1 cellular context compared by ENCODE assay signal in the genomic region with DNA sequence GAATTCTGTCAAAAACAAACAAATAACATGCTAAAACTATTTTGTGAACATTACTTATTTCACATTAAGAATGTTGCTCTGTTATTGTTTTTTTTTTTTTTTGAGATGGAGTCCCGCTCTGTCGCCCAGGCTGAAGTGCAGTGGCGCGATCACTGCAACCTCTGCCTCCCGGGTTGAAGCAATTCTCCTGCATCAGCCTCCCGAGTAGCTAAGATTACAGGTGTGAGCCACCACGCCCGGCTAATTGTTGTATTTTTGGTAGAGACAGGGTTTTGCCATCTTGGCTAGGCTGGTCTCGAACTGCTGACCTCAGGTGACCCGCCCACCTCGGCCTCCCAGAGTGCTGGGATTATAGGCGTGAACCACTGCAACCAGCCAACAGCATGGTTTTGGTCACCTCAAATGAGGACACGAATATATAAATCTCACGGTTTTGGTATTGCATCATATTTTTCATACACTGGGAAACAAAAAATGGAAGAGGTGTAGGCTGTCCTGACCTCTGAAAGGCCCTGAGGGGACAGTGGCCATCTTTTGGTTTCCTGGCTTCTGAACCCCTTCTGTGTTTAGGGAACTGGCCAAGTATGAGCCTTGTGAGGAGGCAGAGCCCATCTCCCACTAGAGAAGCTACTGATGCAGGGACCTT.
TF ChIP-seq lines count a peak whose summit lies in the region.

No MANE protein-coding gene starts in this region.

TF ChIP-seq in HepG2, 621 proteins besides CTCF, POLR2A, EP300 and RAD21:
- TF ChIP-seq CEBPG (CRISPR knock-in tag; IDR thresholded peaks at IDR 0.05) (0 out of 2 replicates have a peak, but pooled peaks have one; percentile 16), ZNF572 (CRISPR knock-in tag; IDR thresholded peaks at IDR 0.05) (no peak), ERF (CRISPR knock-in tag; IDR thresholded peaks at IDR 0.05) (0 out of 2 replicates have a peak, but pooled peaks have one; percentile 5), MYPOP (CRISPR knock-in tag; IDR thresholded peaks at IDR 0.05) (no peak), CEBPB (IDR thresholded peaks at IDR 0.05; ENCODE audit: borderline replicate concordance, low read depth, low read length) (peak; percentile 60; the same call in 1 of the 2 replicates), ZNF713 (CRISPR knock-in tag; IDR thresholded peaks at IDR 0.05) (no peak), ATF7 (IDR thresholded peaks at IDR 0.05) (0 out of 2 replicates have a peak, but pooled peaks have one; percentile 49), ATF7 (CRISPR knock-in tag; IDR thresholded peaks at IDR 0.05) (no peak), ZNF460 (CRISPR knock-in tag; IDR thresholded peaks at IDR 0.05; ENCODE audit: borderline replicate concordance) (peak; percentile 81)
- TF ChIP-seq, protein P1, sequence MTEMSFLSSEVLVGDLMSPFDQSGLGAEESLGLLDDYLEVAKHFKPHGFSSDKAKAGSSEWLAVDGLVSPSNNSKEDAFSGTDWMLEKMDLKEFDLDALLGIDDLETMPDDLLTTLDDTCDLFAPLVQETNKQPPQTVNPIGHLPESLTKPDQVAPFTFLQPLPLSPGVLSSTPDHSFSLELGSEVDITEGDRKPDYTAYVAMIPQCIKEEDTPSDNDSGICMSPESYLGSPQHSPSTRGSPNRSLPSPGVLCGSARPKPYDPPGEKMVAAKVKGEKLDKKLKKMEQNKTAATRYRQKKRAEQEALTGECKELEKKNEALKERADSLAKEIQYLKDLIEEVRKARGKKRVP (CRISPR knock-in tag; IDR thresholded peaks at IDR 0.05): peak in 1 of 2 experiments; percentile 43; a peak in 2 of 4 replicates
- TF ChIP-seq, protein P2, sequence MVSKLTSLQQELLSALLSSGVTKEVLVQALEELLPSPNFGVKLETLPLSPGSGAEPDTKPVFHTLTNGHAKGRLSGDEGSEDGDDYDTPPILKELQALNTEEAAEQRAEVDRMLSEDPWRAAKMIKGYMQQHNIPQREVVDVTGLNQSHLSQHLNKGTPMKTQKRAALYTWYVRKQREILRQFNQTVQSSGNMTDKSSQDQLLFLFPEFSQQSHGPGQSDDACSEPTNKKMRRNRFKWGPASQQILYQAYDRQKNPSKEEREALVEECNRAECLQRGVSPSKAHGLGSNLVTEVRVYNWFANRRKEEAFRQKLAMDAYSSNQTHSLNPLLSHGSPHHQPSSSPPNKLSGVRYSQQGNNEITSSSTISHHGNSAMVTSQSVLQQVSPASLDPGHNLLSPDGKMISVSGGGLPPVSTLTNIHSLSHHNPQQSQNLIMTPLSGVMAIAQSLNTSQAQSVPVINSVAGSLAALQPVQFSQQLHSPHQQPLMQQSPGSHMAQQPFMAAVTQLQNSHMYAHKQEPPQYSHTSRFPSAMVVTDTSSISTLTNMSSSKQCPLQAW (CRISPR knock-in tag; IDR thresholded peaks at IDR 0.05): 0 out of 2 replicates have a peak, but pooled peaks have one; percentile 5
